ENCODE assay signal across 10 cellular contexts in the genomic region with DNA sequence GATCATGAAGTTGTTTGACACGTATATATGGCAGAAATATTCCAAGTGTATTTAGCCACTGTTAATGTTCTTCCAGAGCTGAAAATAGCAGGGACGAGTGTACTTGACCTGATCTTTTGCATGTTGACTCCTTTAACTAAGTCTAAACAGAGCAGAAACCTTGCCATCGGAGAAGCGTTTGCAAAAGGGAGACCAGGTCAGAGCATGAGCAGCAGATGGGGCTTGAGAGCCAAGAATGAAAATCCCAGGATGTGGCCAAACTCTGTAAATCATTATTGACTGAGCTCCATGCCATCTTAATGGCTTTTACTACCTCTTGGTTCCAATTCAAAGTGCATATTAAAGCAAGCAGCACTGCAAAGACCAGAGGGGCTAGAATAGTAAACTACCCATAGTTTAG. TPM values are rescaled to one million over a fixed set of nuclear protein-coding genes. Genes with fewer than 3 reads are reported as not detected.
A peak's percentile ranks its signal among the peaks of the same experiment; 100 is the strongest.
DNase-seq lines count a peak whose midpoint lies in the region; ATAC-seq and TF ChIP-seq lines count a peak whose summit lies in the region.
"Had no signal": no experiment of that assay in that cellular context is flagged by ENCODE, and none has a peak within 500 bp of the region (broad histone marks: within the 10 kb centered on the region; RNA-seq: fewer than 3 reads in every experiment).

No MANE protein-coding gene starts in this region.

- TF ChIP-seq CTCF in AG09319 (IDR thresholded peaks at IDR 0.05; ENCODE audit: low read depth, low read length) = peak; percentile 69
- TF ChIP-seq CTCF in HFFc6 (IDR thresholded peaks at IDR 0.05) = peak; percentile 66
- TF ChIP-seq CTCF in left lung (IDR thresholded peaks at IDR 0.05) = no peak
- TF ChIP-seq CTCF in GM13976 (IDR thresholded peaks at IDR 0.05; ENCODE audit: borderline replicate concordance, control extremely low read depth, extremely low read depth, insufficient read depth, missing control alignments) = no peak

- H3K36me3 Mint-ChIP-seq in HFFc6 (ENCODE audit: low read depth) = no peaks in the 10 kb centered on the region
- H3K36me3 Mint-ChIP-seq in activated T-helper 1 cell treated with anti-CD3 and anti-CD28 coated beads, Interleukin-12 subunit alpha, Interleukin-12 subunit beta, Interleukin-2, Interleukin-4 antibody, amounts not matched to agents 30 ng/mL and 10 ng/mL and 1 ng/mL, durations not matched to agents 14 hours and 24 hours and 36 hours (ENCODE audit: low read depth) = no peaks in the 10 kb centered on the region
- H3K36me3 Mint-ChIP-seq: naive thymus-derived CD8-positive, alpha-beta T cell had no signal

- H3K4me3 ChIP-seq in adipocyte (ENCODE audit: low read length) (no peak overlapping the region), left lung (no peak overlapping the region)

- peaks cover 35% of the 10 kb centered on the region for H3K4me1 Mint-ChIP-seq in HFFc6 (ENCODE audit: low read depth)
- H3K4me1 Mint-ChIP-seq in activated T-helper 1 cell treated with anti-CD3 and anti-CD28 coated beads, Interleukin-12 subunit alpha, Interleukin-12 subunit beta, Interleukin-2, Interleukin-4 antibody, amounts not matched to agents 30 ng/mL and 10 ng/mL and 1 ng/mL, durations not matched to agents 14 hours and 24 hours and 36 hours (ENCODE audit: low read depth) = peaks cover 14% of the 10 kb centered on the region
- H3K4me1 Mint-ChIP-seq: naive thymus-derived CD8-positive, alpha-beta T cell had no signal

- no peaks in the 10 kb centered on the region for H3K27me3 ChIP-seq in adipocyte (replicated peaks; ENCODE audit: control insufficient read depth, insufficient read depth, low read length)
- no peaks in the 10 kb centered on the region for H3K27me3 ChIP-seq in left lung

- peak overlapping the region; percentile 51 for H3K4me3 Mint-ChIP-seq in HFFc6
- H3K4me3 Mint-ChIP-seq in activated T-helper 1 cell treated with anti-CD3 and anti-CD28 coated beads, Interleukin-12 subunit alpha, Interleukin-12 subunit beta, Interleukin-2, Interleukin-4 antibody, amounts not matched to agents 30 ng/mL and 10 ng/mL and 1 ng/mL, durations not matched to agents 14 hours and 24 hours and 36 hours = no peak overlapping the region
- H3K4me3 Mint-ChIP-seq: naive thymus-derived CD8-positive, alpha-beta T cell; stimulated activated naive CD8-positive, alpha-beta T cell treated with anti-CD3 and anti-CD28 coated beads, Interleukin-15, Interleukin-2, amounts not matched to agents 100 ng/mL and 50 ng/mL, for 24 hours had no signal

- intact Hi-C loops in left lung (cut with DNase I) = no loop called here
- intact Hi-C loops in activated T-helper 1 cell treated with anti-CD3 and anti-CD28 coated beads, Interleukin-12 subunit alpha, Interleukin-12 subunit beta, Interleukin-2, Interleukin-4 antibody, amounts not matched to agents 30 ng/mL and 10 ng/mL and 1 ng/mL, durations not matched to agents 14 hours and 24 hours and 36 hours (cut with micrococcal nuclease) = no loop called here

- peaks cover 31% of the 10 kb centered on the region for H3K4me1 ChIP-seq in adipocyte (ENCODE audit: control insufficient read depth, insufficient read depth, low read length)
- no peaks in the 10 kb centered on the region for H3K4me1 ChIP-seq in left lung

- H3K27ac ChIP-seq in left lung = peak overlapping the region in 1 of 2 donors; percentile 26

- DNase-seq in AG09319 (ENCODE audit: extremely low read depth, low read depth) (peak; percentile 62), HFFc6 (peak; percentile 61), adipocyte (ENCODE audit: low read depth) (peak; percentile 75), left lung (no peak), GM13976 (ENCODE audit: low spot score) (no peak), C1 segment of cervical spinal cord (lab: John Stamatoyannopoulos, UW) (no peak)
- DNase-seq in activated T-helper 1 cell treated with anti-CD3 and anti-CD28 coated beads, Interleukin-12 subunit alpha, Interleukin-12 subunit beta, Interleukin-2, Interleukin-4 antibody, amounts not matched to agents 30 ng/mL and 10 ng/mL and 1 ng/mL, durations not matched to agents 14 hours and 24 hours and 36 hours (ENCODE audit: low spot score) = no peak
- DNase-seq: naive thymus-derived CD8-positive, alpha-beta T cell had no signal

- peaks cover 39% of the 10 kb centered on the region for H3K27me3 Mint-ChIP-seq in HFFc6 (ENCODE audit: insufficient read depth)
- peaks cover 3% of the 10 kb centered on the region for H3K27me3 Mint-ChIP-seq in activated T-helper 1 cell treated with anti-CD3 and anti-CD28 coated beads, Interleukin-12 subunit alpha, Interleukin-12 subunit beta, Interleukin-2, Interleukin-4 antibody, amounts not matched to agents 30 ng/mL and 10 ng/mL and 1 ng/mL, durations not matched to agents 14 hours and 24 hours and 36 hours (ENCODE audit: insufficient read depth)

- no peaks in the 10 kb centered on the region for H3K9me3 ChIP-seq in adipocyte (ENCODE audit: control insufficient read depth, low read length)
- H3K9me3 ChIP-seq in left lung = no peaks in the 10 kb centered on the region

- peak; percentile 86 for ATAC-seq in left lung
- ATAC-seq in HG02870 (IDR thresholded peaks at IDR 0.05; ENCODE audit: unreplicated experiment) = no peak
- ATAC-seq: naive thymus-derived CD8-positive, alpha-beta T cell had no signal

- H3K9ac ChIP-seq in adipocyte (ENCODE audit: low read length) = peak overlapping the region; percentile 4

- in situ Hi-C loops in GM13976 (cut with MboI; ENCODE audit: low sequenced_read_pairs, unreplicated experiment) = no loop called here

- no peaks in the 10 kb centered on the region for H3K9me3 Mint-ChIP-seq in HFFc6
- no peaks in the 10 kb centered on the region for H3K9me3 Mint-ChIP-seq in activated T-helper 1 cell treated with anti-CD3 and anti-CD28 coated beads, Interleukin-12 subunit alpha, Interleukin-12 subunit beta, Interleukin-2, Interleukin-4 antibody, amounts not matched to agents 30 ng/mL and 10 ng/mL and 1 ng/mL, durations not matched to agents 14 hours and 24 hours and 36 hours
- H3K9me3 Mint-ChIP-seq: naive thymus-derived CD8-positive, alpha-beta T cell; stimulated activated naive CD8-positive, alpha-beta T cell treated with anti-CD3 and anti-CD28 coated beads, Interleukin-15, Interleukin-2, amounts not matched to agents 100 ng/mL and 50 ng/mL, for 24 hours had no signal

- no peaks in the 10 kb centered on the region for H3K36me3 ChIP-seq in adipocyte (ENCODE audit: control insufficient read depth, insufficient read depth, low read length, severe bottlenecking)
- no peaks in the 10 kb centered on the region for H3K36me3 ChIP-seq in left lung

- peak overlapping the region; percentile 71 for H3K27ac Mint-ChIP-seq in HFFc6
- no peak overlapping the region for H3K27ac Mint-ChIP-seq in activated T-helper 1 cell treated with anti-CD3 and anti-CD28 coated beads, Interleukin-12 subunit alpha, Interleukin-12 subunit beta, Interleukin-2, Interleukin-4 antibody, amounts not matched to agents 30 ng/mL and 10 ng/mL and 1 ng/mL, durations not matched to agents 14 hours and 24 hours and 36 hours
- H3K27ac Mint-ChIP-seq: naive thymus-derived CD8-positive, alpha-beta T cell; stimulated activated naive CD8-positive, alpha-beta T cell treated with anti-CD3 and anti-CD28 coated beads, Interleukin-15, Interleukin-2, amounts not matched to agents 100 ng/mL and 50 ng/mL, for 24 hours had no signal

RNA-seq across cellular contexts. Expression of gene FAM216B, which starts 55.5 kb away (rescaled TPM):
- total RNA-seq in HFFc6 (2021; fragmentation: NEBNext Ultra II Directional; extraction: Animal tissue kit (Norgen Biotek cat#: 25700)) = not detected
- total RNA-seq in left lung = 1 to 10 TPM in 1 of 2 donors, under 1 TPM in 1; 0.41 to 7.9 TPM
- total RNA-seq in activated T-helper 1 cell treated with anti-CD3 and anti-CD28 coated beads, Interleukin-12 subunit alpha, Interleukin-12 subunit beta, Interleukin-2, Interleukin-4 antibody, amounts not matched to agents 30 ng/mL and 10 ng/mL and 1 ng/mL, durations not matched to agents 14 hours and 24 hours and 36 hours = not detected in 2 replicates
- total RNA-seq: naive thymus-derived CD8-positive, alpha-beta T cell had no signal

Comparison
In these comparisons a context has a peak if more than half of its experiments do, and no peak if none do; other contexts are left out.
1. DNase-seq: peak in AG09319 (single experiment), HFFc6 (single experiment) and adipocyte (single experiment); none in left lung (0 of 2), GM13976 (single experiment), activated T-helper 1 cell treated with anti-CD3 and anti-CD28 coated beads, Interleukin-12 subunit alpha, Interleukin-12 subunit beta, Interleukin-2, Interleukin-4 antibody, amounts not matched to agents 30 ng/mL and 10 ng/mL and 1 ng/mL, durations not matched to agents 14 hours and 24 hours and 36 hours (single experiment) and C1 segment of cervical spinal cord (0 of 14).
2. CTCF ChIP-seq: peak in AG09319 (single experiment) and HFFc6 (single experiment); none in left lung (0 of 2) and GM13976 (single experiment).